Comparison of ENCODE assay signal across 1 cellular context in genomic region chr2:62197017-62197586, GRCh38.
TF ChIP-seq lines count a peak whose summit lies in the region.

No MANE protein-coding gene starts in this region.

TF ChIP-seq in GM12878, 131 proteins besides CTCF, POLR2A, EP300 and RAD21 (continued from another document and continues in another):
- TF ChIP-seq ZBTB33 (IDR thresholded peaks at IDR 0.05) (no peak), ASH2L (IDR thresholded peaks at IDR 0.05; ENCODE audit: borderline replicate concordance, low read depth) (no peak), POLR2AphosphoS5 (IDR thresholded peaks at IDR 0.05; ENCODE audit: low read length) (no peak), SMARCA5 (IDR thresholded peaks at IDR 0.05) (0 out of 2 replicates have a peak, but pooled peaks have one; percentile 23), BMI1 (IDR thresholded peaks at IDR 0.05; ENCODE audit: borderline replicate concordance) (no peak), PBX3 (IDR thresholded peaks at IDR 0.05; ENCODE audit: insufficient replicate concordance, low read depth, low read length) (no peak), CREB1 (IDR thresholded peaks at IDR 0.05; ENCODE audit: low read depth) (0 out of 2 replicates have a peak, but pooled peaks have one; percentile 20), WRNIP1 (IDR thresholded peaks at IDR 0.05; ENCODE audit: borderline replicate concordance, low read depth, low read length) (no peak), ZNF687 (IDR thresholded peaks at IDR 0.05) (no peak), ZSCAN29 (IDR thresholded peaks at IDR 0.05) (no peak), ESRRA (IDR thresholded peaks at IDR 0.05; ENCODE audit: low read length) (0 out of 2 replicates have a peak, but pooled peaks have one; percentile 43), LARP7 (IDR thresholded peaks at IDR 0.05) (no peak), MAX (IDR thresholded peaks at IDR 0.05; ENCODE audit: low read depth, low read length) (peak; percentile 4; the same call in 1 of the 2 replicates), EED (IDR thresholded peaks at IDR 0.05; ENCODE audit: low read depth) (no peak), PAX5 (IDR thresholded peaks at IDR 0.05; ENCODE audit: borderline replicate concordance, low read depth, low read length) (no peak), IRF5 (IDR thresholded peaks at IDR 0.05; ENCODE audit: borderline replicate concordance) (no peak), ZBED1 (IDR thresholded peaks at IDR 0.05; ENCODE audit: borderline replicate concordance) (no peak), MEF2B (IDR thresholded peaks at IDR 0.05; ENCODE audit: partially characterized antibody, poor library complexity, severe bottlenecking) (no peak), ZNF217 (IDR thresholded peaks at IDR 0.05) (no peak), ZNF24 (IDR thresholded peaks at IDR 0.05) (no peak), CBX5 (IDR thresholded peaks at IDR 0.05; ENCODE audit: low read depth) (no peak), NRF1 (conservative IDR thresholded peaks at IDR 0.05; ENCODE audit: low read depth, low read length) (no peak), RB1 (IDR thresholded peaks at IDR 0.05; ENCODE audit: borderline replicate concordance) (no peak), MXI1 (IDR thresholded peaks at IDR 0.05; ENCODE audit: low read depth, low read length) (no peak), SMAD5 (IDR thresholded peaks at IDR 0.05; ENCODE audit: low read depth) (no peak), RELB (IDR thresholded peaks at IDR 0.05; ENCODE audit: low read depth) (no peak), ELK1 (IDR thresholded peaks at IDR 0.05; ENCODE audit: low read depth, low read length) (no peak), MLLT1 (IDR thresholded peaks at IDR 0.05) (peak; percentile 66; the same call in 1 of the 2 replicates), RUNX3 (IDR thresholded peaks at IDR 0.05; ENCODE audit: low read length) (peak; percentile 47), SREBF1 (IDR thresholded peaks at IDR 0.05; ENCODE audit: low read length) (no peak), IKZF1 (conservative IDR thresholded peaks at IDR 0.05) (no peak), MEF2A (IDR thresholded peaks at IDR 0.05; ENCODE audit: insufficient read depth, low read depth, low read length) (no peak), CREM (IDR thresholded peaks at IDR 0.05; ENCODE audit: low read depth) (0 out of 2 replicates have a peak, but pooled peaks have one; percentile 30), E2F8 (IDR thresholded peaks at IDR 0.05; ENCODE audit: low read depth, partially characterized antibody) (no peak), EGR1 (IDR thresholded peaks at IDR 0.05; ENCODE audit: borderline replicate concordance in 1 of 2, low read depth in 2 of 2, low read length in 2 of 2) (no peak), GATAD2B (conservative IDR thresholded peaks at IDR 0.05; ENCODE audit: low read depth) (0 out of 2 replicates have a peak, but pooled peaks have one; percentile 44), MYC (IDR thresholded peaks at IDR 0.05; ENCODE audit: insufficient read depth, insufficient read length, insufficient replicate concordance, low read length, severe bottlenecking) (no peak), ZNF592 (IDR thresholded peaks at IDR 0.05) (no peak), SUPT20H (IDR thresholded peaks at IDR 0.05; ENCODE audit: borderline replicate concordance, control insufficient read depth, low read depth, low read length) (no peak)
